In genomic region chr21:41830764-41831452, GRCh38 we compare ENCODE assay signal across 25 cellular contexts.
"Had no signal": no experiment of that assay in that cellular context is flagged by ENCODE, and none has a peak within 500 bp of the region (broad histone marks: within the 10 kb centered on the region; RNA-seq: fewer than 3 reads in every experiment).

No MANE protein-coding gene starts in this region.

- H2AFZ ChIP-seq: parathyroid adenoma had no signal

- H3K27ac ChIP-seq: body of pancreas, colonic mucosa, dorsolateral prefrontal cortex, parathyroid adenoma, psoas muscle, testis, transverse colon had no signal

- H3K4me1 ChIP-seq: body of pancreas, colonic mucosa, parathyroid adenoma, psoas muscle, testis, transverse colon had no signal

- H3K79me2 ChIP-seq: parathyroid adenoma had no signal

- H3K9ac ChIP-seq: parathyroid adenoma had no signal

- H3K9me3 ChIP-seq: body of pancreas, colonic mucosa, psoas muscle, testis, transverse colon had no signal

- DNase-seq: activated CD4-positive, alpha-beta memory T cell treated with anti-CD3 and anti-CD28 coated beads for 36 hours; activated CD4-positive, alpha-beta T cell treated with anti-CD3 and anti-CD28 coated beads, Interleukin-2, amount 10 ng/mL, durations not matched to agents 24 days and 14 days; activated CD4-positive, CD25-positive, alpha-beta regulatory T cell treated with anti-CD3 and anti-CD28 coated beads, Interleukin-2, amount 50 U/mL, for 72 hours; activated CD8-positive, alpha-beta memory T cell treated with anti-CD3 and anti-CD28 coated beads, Interleukin-2, amount 50 U/mL, for 4 hours; activated gamma-delta T cell; activated T-cell treated with anti-CD3 and anti-CD28 coated beads, Interleukin-2, amount 50 U/mL, for 1 hour; body of pancreas; colonic mucosa; effector memory CD4-positive, alpha-beta T cell; glutamatergic neuron; left ventricle myocardium superior; mammary epithelial cell; naive B cell; nucleus accumbens; psoas muscle; stimulated activated naive CD4-positive, alpha-beta T cell treated with Interleukin-2 at 50 U/mL for 16 hours; T-helper 2 cell; testis; transverse colon had no signal

- ATAC-seq: body of pancreas, left ventricle myocardium superior had no signal

- FAIRE-seq: frontal cortex, islet of Langerhans, urothelium cell line had no signal

- H3K4me2 ChIP-seq: smooth muscle cell had no signal

- H3K36me3 ChIP-seq: colonic mucosa, transverse colon had no signal

- H3K4me3 ChIP-seq: body of pancreas, colonic mucosa, dorsolateral prefrontal cortex, psoas muscle, smooth muscle cell, testis, transverse colon had no signal

- H3K27me3 ChIP-seq: body of pancreas, colonic mucosa, dorsolateral prefrontal cortex, testis, transverse colon had no signal
